ENCODE assay signal across 8 cellular contexts in genomic region chr6:33696538-33697518, GRCh38.
DNase-seq lines count a peak whose midpoint lies in the region; ATAC-seq lines count a peak whose summit lies in the region.

No MANE protein-coding gene starts in this region.

- H3K9me3 ChIP-seq in NT2/D1 (ENCODE audit: insufficient read depth, low read length), result no peaks in the 10 kb centered on the region

- no peak overlapping the region for H3K4me3 ChIP-seq in NT2/D1 (ENCODE audit: insufficient read length, low read depth)

- ATAC-seq in HG02885 (IDR thresholded peaks at IDR 0.05; ENCODE audit: poor library complexity, unreplicated experiment), result no peak
- ATAC-seq in HG02840 (IDR thresholded peaks at IDR 0.05; ENCODE audit: low FRiP score, unreplicated experiment), result no peak

- peaks cover 13% of the 10 kb centered on the region for H3K4me1 ChIP-seq in NT2/D1 (ENCODE audit: insufficient read depth, insufficient read length)

- peak; percentile 28 for DNase-seq in activated CD4-positive, alpha-beta T cell treated with anti-CD3 and anti-CD28 coated beads, Interleukin-2, amount 50 U/mL, for 1 hour
- DNase-seq in activated CD4-positive, alpha-beta T cell treated with anti-CD3 and anti-CD28 coated beads for 1 hour, result no peak
- no peak for DNase-seq in NT2/D1 (ENCODE audit: low read depth, low spot score)
- DNase-seq in central memory CD4-positive, alpha-beta T cell, result peak; percentile 60
- DNase-seq in medulla oblongata (ENCODE audit: extremely low spot score), result peak; percentile 46
- DNase-seq in islet precursor cell, result no peak

- no peaks in the 10 kb centered on the region for H3K27me3 ChIP-seq in NT2/D1 (ENCODE audit: insufficient read depth, insufficient read length)

- peaks cover 87% of the 10 kb centered on the region for H3K36me3 ChIP-seq in NT2/D1 (ENCODE audit: insufficient read depth, insufficient read length, low read length)

- peak overlapping the region; percentile 26 for H3K9ac ChIP-seq in NT2/D1 (ENCODE audit: insufficient read length, low read depth)

Comparison
In these comparisons a context has a peak if more than half of its experiments do, and no peak if none do; other contexts are left out.
1. DNase-seq: peak in activated CD4-positive, alpha-beta T cell treated with anti-CD3 and anti-CD28 coated beads, Interleukin-2, amount 50 U/mL, for 1 hour (single experiment), central memory CD4-positive, alpha-beta T cell (single experiment) and medulla oblongata (single experiment); none in activated CD4-positive, alpha-beta T cell treated with anti-CD3 and anti-CD28 coated beads for 1 hour (single experiment), NT2/D1 (single experiment) and islet precursor cell (single experiment).